In the genomic region with DNA sequence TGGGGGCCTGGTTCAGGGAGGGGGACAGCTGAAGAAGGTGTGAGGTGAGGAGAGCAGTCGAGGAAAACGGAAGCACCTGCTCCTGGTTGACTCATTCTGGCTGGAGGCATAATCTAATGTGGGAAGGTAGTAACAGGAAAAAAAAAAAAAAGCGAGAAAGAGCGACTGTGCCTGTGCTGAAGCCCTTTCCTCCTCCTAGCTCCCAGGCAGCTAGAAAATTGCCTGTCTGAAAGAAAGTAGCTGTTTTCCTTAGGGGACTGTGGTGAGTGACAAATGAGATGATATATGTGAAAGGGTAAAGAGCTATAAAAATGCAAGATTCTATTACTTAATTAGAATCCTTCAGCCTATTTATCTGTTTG, we compare ENCODE assay signal across 9 cellular contexts. TPM values are rescaled to one million over a fixed set of nuclear protein-coding genes. Genes with fewer than 3 reads are reported as not detected.
DNase-seq lines count a peak whose midpoint lies in the region; ATAC-seq and TF ChIP-seq lines count a peak whose summit lies in the region.
"Had no signal": no experiment of that assay in that cellular context is flagged by ENCODE, and none has a peak within 500 bp of the region (broad histone marks: within the 10 kb centered on the region; RNA-seq: fewer than 3 reads in every experiment).

No MANE protein-coding gene starts in this region.

- intact Hi-C loops in dendritic cell treated with granulocyte-macrophage colony-stimulating factor and Interleukin-4, amounts not matched to agents 40 ng/mL and 50 ng/mL, for 4 days (cut with micrococcal nuclease) = loop anchor here (5.0 to 10.0 kb wide), 2 partner anchors 52 to 425 kb away; no protein-coding TSS in a partner anchor
- intact Hi-C loops in natural killer cell (cut with micrococcal nuclease) = no loop called here

- TF ChIP-seq CTCF in natural killer cell (IDR thresholded peaks at IDR 0.05) = no peak

- DNase-seq in Caki2 (ENCODE audit: low read depth) (peak; percentile 31), NCI-H2029 treated with DMSO at 0.1 percent for 48 hours (lab: John Stamatoyannopoulos, UW) (peak; percentile 55), natural killer cell (no peak), superior temporal gyrus (ENCODE audit: extremely low spot score) (no peak), glomerular visceral epithelial cell (ENCODE audit: extremely low spot score) (no peak)
- DNase-seq: NCI-H2081 treated with DMSO at 0.1 percent for 48 hours had no signal

- peak overlapping the region; percentile 81 for H3K4me3 Mint-ChIP-seq in dendritic cell treated with granulocyte-macrophage colony-stimulating factor and Interleukin-4, amounts not matched to agents 40 ng/mL and 50 ng/mL, for 4 days
- H3K4me3 Mint-ChIP-seq in natural killer cell = peak overlapping the region; percentile 91

- peaks cover 49% of the 10 kb centered on the region for H3K4me1 Mint-ChIP-seq in dendritic cell treated with granulocyte-macrophage colony-stimulating factor and Interleukin-4, amounts not matched to agents 40 ng/mL and 50 ng/mL, for 4 days (ENCODE audit: low read depth)
- H3K4me1 Mint-ChIP-seq in natural killer cell = peaks cover 24 to 37% of the 10 kb centered on the region in 2 donors

- H3K27me3 Mint-ChIP-seq in dendritic cell treated with granulocyte-macrophage colony-stimulating factor and Interleukin-4, amounts not matched to agents 40 ng/mL and 50 ng/mL, for 4 days = peaks cover 60% of the 10 kb centered on the region
- H3K27me3 Mint-ChIP-seq in natural killer cell (ENCODE audit: low read depth in 2 of 2) = peaks cover 46 to 60% of the 10 kb centered on the region in 2 donors

- peak overlapping the region; percentile 67 for H3K27ac Mint-ChIP-seq in dendritic cell treated with granulocyte-macrophage colony-stimulating factor and Interleukin-4, amounts not matched to agents 40 ng/mL and 50 ng/mL, for 4 days
- H3K27ac Mint-ChIP-seq in natural killer cell = peak overlapping the region in 1 of 2 donors; percentile 70

- in situ Hi-C loops in Caki2 (cut with HindIII; ENCODE audit: low pct_unique_long_range_greater_than_20kb, low sequenced_read_pairs) = no loop called here

- no peaks in the 10 kb centered on the region for H3K36me3 Mint-ChIP-seq in dendritic cell treated with granulocyte-macrophage colony-stimulating factor and Interleukin-4, amounts not matched to agents 40 ng/mL and 50 ng/mL, for 4 days (ENCODE audit: low read depth)
- H3K36me3 Mint-ChIP-seq in natural killer cell = no peaks in the 10 kb centered on the region

- H3K9me3 Mint-ChIP-seq in dendritic cell treated with granulocyte-macrophage colony-stimulating factor and Interleukin-4, amounts not matched to agents 40 ng/mL and 50 ng/mL, for 4 days = peaks cover 8% of the 10 kb centered on the region
- no peaks in the 10 kb centered on the region for H3K9me3 Mint-ChIP-seq in natural killer cell

- no peak for ATAC-seq in natural killer cell
- no peak for ATAC-seq in GM21423 (IDR thresholded peaks at IDR 0.05; ENCODE audit: unreplicated experiment)
- no peak for ATAC-seq in GM18867 (IDR thresholded peaks at IDR 0.05; ENCODE audit: unreplicated experiment)

RNA-seq across cellular contexts. Expression of gene MEST, which starts 4.9 kb away (rescaled TPM):
- 26.0 and 28.6 TPM in 2 replicates for total RNA-seq in Caki2 (2014; rRNA removed; shearing (Covaris generic); ENCODE audit: low replicate concordance)
- total RNA-seq in natural killer cell = 1 to 10 TPM in 1 of 3 donors, under 1 TPM in 2; 0.55 to 2.2 (median 0.70) TPM

RNA-seq across cellular contexts. Expression of gene CEP41, which starts 46.1 kb away (rescaled TPM):
- total RNA-seq in Caki2 (2014; rRNA removed; shearing (Covaris generic); ENCODE audit: low replicate concordance) = 13.2 and 23.0 TPM in 2 replicates
- total RNA-seq in natural killer cell = 10 to 100 TPM in 2 of 3 donors, 1 to 10 TPM in 1; 8.7 to 14.2 (median 11.2) TPM

Comparison
In these comparisons a context has a peak if more than half of its experiments do, and no peak if none do; other contexts are left out.
1. DNase-seq: peak in Caki2 (single experiment) and NCI-H2029 treated with DMSO at 0.1 percent for 48 hours (single experiment); none in natural killer cell (single experiment), superior temporal gyrus (single experiment) and glomerular visceral epithelial cell (single experiment).